In the genomic region with DNA sequence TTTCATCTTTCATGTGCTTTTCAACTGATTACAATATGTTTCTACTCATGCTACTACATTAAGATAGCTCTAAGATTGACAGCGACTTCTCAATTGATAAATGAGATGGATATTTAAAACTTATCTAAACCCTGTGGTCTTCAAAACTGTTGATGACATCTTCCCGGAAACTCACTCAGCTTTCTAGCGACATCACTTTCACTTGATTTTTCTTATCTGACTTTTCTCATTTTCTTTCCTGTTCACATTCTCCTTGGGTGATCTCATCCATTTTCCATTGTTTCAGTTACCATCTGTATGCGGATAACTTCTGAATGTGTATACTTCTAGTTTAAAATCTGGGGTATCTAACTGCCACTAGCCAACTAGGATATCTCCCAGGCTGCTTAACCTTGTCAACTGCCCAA, we compare ENCODE assay signal across 12 cellular contexts. TPM values are rescaled to one million over a fixed set of nuclear protein-coding genes. Genes with fewer than 3 reads are reported as not detected.
A peak's percentile ranks its signal among the peaks of the same experiment; 100 is the strongest.
DNase-seq lines count a peak whose midpoint lies in the region; ATAC-seq, FAIRE-seq and TF ChIP-seq lines count a peak whose summit lies in the region.
"Had no signal": no experiment of that assay in that cellular context is flagged by ENCODE, and none has a peak within 500 bp of the region (broad histone marks: within the 10 kb centered on the region; RNA-seq: fewer than 3 reads in every experiment).

No MANE protein-coding gene starts in this region.

- H3K36me3 ChIP-seq in pancreas = peaks cover 0 to 7% (median 2%) of the 10 kb centered on the region in 3 donors

- H3K4me1 Mint-ChIP-seq in T-helper 1 cell treated with Interleukin-12 subunit alpha and Interleukin-12 subunit beta and Interleukin-4 antibody, amounts not matched to agents 30 μg/mL and 1 μg/mL, for 36 hours (ENCODE audit: low read depth) = peaks cover 49% of the 10 kb centered on the region
- H3K4me1 Mint-ChIP-seq in endothelial cell (ENCODE audit: unreplicated experiment) = peaks cover 28% of the 10 kb centered on the region

- 47 to 59% methylated on average over 4 of the region's 4 CpGs for WGBS in pancreas, 2 donors

- peak overlapping the region; percentile 2 for H3K27ac Mint-ChIP-seq in T-helper 1 cell treated with Interleukin-12 subunit alpha and Interleukin-12 subunit beta and Interleukin-4 antibody, amounts not matched to agents 30 μg/mL and 1 μg/mL, for 36 hours
- peak overlapping the region; percentile 70 for H3K27ac Mint-ChIP-seq in endothelial cell (ENCODE audit: unreplicated experiment)

- intact Hi-C loops in pancreas (cut with DNase I) = no loop called here

- H3K4me3 ChIP-seq in pancreas = peak overlapping the region in 1 of 4 donors; percentile 88
- H3K4me3 ChIP-seq: lower lobe of right lung had no signal

- peaks cover 16 to 30% (median 26%) of the 10 kb centered on the region in 3 donors for H3K4me1 ChIP-seq in pancreas

- ATAC-seq in pancreas (no peak), GM18498 (IDR thresholded peaks at IDR 0.05; ENCODE audit: unreplicated experiment) (no peak)
- ATAC-seq: activated CD4-positive, CD25-positive, alpha-beta regulatory T cell treated with anti-CD3 and anti-CD28 coated beads, Interleukin-2, amount 50 U/mL, for 24 hours; lower lobe of right lung had no signal

- no peaks in the 10 kb centered on the region for H3K9me3 Mint-ChIP-seq in T-helper 1 cell treated with Interleukin-12 subunit alpha and Interleukin-12 subunit beta and Interleukin-4 antibody, amounts not matched to agents 30 μg/mL and 1 μg/mL, for 36 hours
- no peaks in the 10 kb centered on the region for H3K9me3 Mint-ChIP-seq in endothelial cell (ENCODE audit: unreplicated experiment)

- no peaks in the 10 kb centered on the region for H3K27me3 Mint-ChIP-seq in T-helper 1 cell treated with Interleukin-12 subunit alpha and Interleukin-12 subunit beta and Interleukin-4 antibody, amounts not matched to agents 30 μg/mL and 1 μg/mL, for 36 hours (ENCODE audit: low read depth)
- H3K27me3 Mint-ChIP-seq in endothelial cell (ENCODE audit: unreplicated experiment) = peaks cover 9% of the 10 kb centered on the region

- FAIRE-seq in pancreas (lab: Jason Lieb, UNC) = no peak
- FAIRE-seq: H1 had no signal

- peak; percentile 38 for DNase-seq in HS-5 (ENCODE audit: low read depth)
- no peak for DNase-seq in endothelial cell (ENCODE audit: low spot score)
- DNase-seq in pancreas = no peak
- no peak for DNase-seq in islet precursor cell
- DNase-seq in NCI-H2029 treated with DMSO at 0.1 percent for 48 hours (lab: John Stamatoyannopoulos, UW) = no peak
- DNase-seq: lower lobe of right lung, NCI-H82 had no signal

- H3K9me3 ChIP-seq in pancreas = no peaks in the 10 kb centered on the region
- H3K9me3 ChIP-seq: lower lobe of right lung had no signal

- H3K4me3 Mint-ChIP-seq in T-helper 1 cell treated with Interleukin-12 subunit alpha and Interleukin-12 subunit beta and Interleukin-4 antibody, amounts not matched to agents 30 μg/mL and 1 μg/mL, for 36 hours = peak overlapping the region; percentile 100
- H3K4me3 Mint-ChIP-seq in endothelial cell (ENCODE audit: unreplicated experiment) = peak overlapping the region; percentile 16

- no peaks in the 10 kb centered on the region for H3K27me3 ChIP-seq in pancreas

- TF ChIP-seq CTCF in endothelial cell (IDR thresholded peaks at IDR 0.05; ENCODE audit: unreplicated experiment) (no peak), pancreas (IDR thresholded peaks at IDR 0.05) (no peak)

- H3K27ac ChIP-seq in pancreas = peak overlapping the region in 3 of 4 donors; percentile 1 to 79 (median 57)
- H3K27ac ChIP-seq: HL-60, lower lobe of right lung had no signal

- peaks cover 27% of the 10 kb centered on the region for H3K36me3 Mint-ChIP-seq in T-helper 1 cell treated with Interleukin-12 subunit alpha and Interleukin-12 subunit beta and Interleukin-4 antibody, amounts not matched to agents 30 μg/mL and 1 μg/mL, for 36 hours (ENCODE audit: low read depth)
- peaks cover 2% of the 10 kb centered on the region for H3K36me3 Mint-ChIP-seq in endothelial cell (ENCODE audit: low read depth, unreplicated experiment)

RNA-seq across cellular contexts. Expression of a gene that starts 3.1 kb away (rescaled TPM):
- 95.5 TPM for total RNA-seq in endothelial cell (ENCODE audit: unreplicated experiment)
- 10 to 100 TPM; 25.0 to 48.2 (median 36.5) TPM for total RNA-seq in pancreas
- polyA plus RNA-seq in pancreas = 10 to 100 TPM; 19.2 to 36.3 TPM

RNA-seq across cellular contexts. Expression of a gene that starts 4.4 kb away (rescaled TPM):
- total RNA-seq in endothelial cell (ENCODE audit: unreplicated experiment) = 20.3 TPM
- 10 to 100 TPM; 12.6 to 27.0 (median 19.6) TPM for total RNA-seq in pancreas
- polyA plus RNA-seq in pancreas = 1 to 10 TPM; 5.2 to 7.8 TPM
